In the genomic region with DNA sequence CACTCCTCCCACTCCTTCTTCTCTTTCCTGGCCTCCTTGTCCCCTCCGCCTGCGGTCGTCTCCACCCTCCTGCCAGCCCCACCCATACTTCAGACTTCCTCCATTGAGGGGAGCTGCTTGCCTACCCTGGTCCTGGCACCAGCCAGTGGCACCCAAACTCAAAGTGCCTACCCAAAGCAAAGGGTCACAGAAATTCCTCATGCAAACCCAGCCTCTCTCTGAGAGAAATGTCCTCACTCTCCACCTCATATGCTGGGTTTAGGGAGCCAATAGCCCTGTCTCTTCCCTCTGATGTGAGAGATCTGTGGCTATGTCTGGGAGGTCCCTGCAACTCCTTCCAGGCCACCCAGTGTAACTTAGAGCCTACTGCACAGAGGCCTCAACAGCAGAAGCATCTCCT, we compare ENCODE assay signal across 1 cellular context.
TF ChIP-seq lines count a peak whose summit lies in the region.

No MANE protein-coding gene starts in this region.

TF ChIP-seq in WTC11, 78 proteins besides CTCF, POLR2A, EP300 and RAD21:
- TF ChIP-seq GTF2I (CRISPR knock-in tag; conservative IDR thresholded peaks at IDR 0.05) (no peak), GRHL2 (CRISPR knock-in tag; IDR thresholded peaks at IDR 0.05; ENCODE audit: insufficient replicate concordance, severe bottlenecking) (no peak), CBFB (CRISPR knock-in tag; IDR thresholded peaks at IDR 0.05; ENCODE audit: low read depth) (no peak)
